In the genomic region with DNA sequence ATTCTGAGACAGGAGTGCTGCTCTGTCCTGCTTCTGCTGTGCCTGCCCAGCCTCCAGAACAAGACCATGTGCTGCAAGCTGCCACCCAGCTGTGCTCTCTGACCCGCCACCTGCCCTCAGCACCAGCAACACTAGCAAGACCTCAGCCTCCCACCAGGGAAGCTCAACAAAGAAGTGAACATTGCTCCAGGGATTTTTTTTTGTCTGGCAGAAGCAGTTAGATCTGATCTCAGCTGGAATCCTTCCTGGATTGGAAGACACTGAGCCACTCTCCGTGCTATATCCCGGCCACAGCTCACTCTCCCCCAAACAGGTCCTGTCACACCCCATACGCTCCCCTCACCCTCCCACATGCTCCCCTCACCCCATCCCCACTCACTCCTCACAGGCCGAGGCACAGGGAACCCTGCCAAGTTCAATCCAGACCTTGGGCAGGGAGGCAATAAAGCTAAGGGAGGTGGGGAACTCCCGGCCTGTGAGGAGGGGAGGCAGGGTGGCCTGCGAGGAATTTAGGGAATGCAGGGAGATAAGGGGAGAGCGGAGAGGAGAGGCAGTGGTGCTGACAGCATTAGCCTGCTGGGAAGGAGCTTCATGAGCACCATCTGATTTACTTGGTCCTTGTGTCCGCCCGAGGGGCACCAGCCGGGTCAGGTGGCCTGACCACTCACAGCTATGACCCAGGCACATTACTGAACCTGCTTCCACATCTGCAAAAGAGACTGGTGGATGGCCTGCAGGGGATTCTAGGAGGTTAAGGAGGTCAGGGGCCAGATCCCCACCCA, we compare ENCODE assay signal across 8 cellular contexts. TPM values are rescaled to one million over a fixed set of nuclear protein-coding genes. Genes with fewer than 3 reads are reported as not detected.
DNase-seq lines count a peak whose midpoint lies in the region; ATAC-seq and TF ChIP-seq lines count a peak whose summit lies in the region.

No MANE protein-coding gene starts in this region.

- no peaks in the 10 kb centered on the region for H3K36me3 ChIP-seq in MG63

- TF ChIP-seq CTCF in choroid plexus epithelial cell (conservative IDR thresholded peaks at IDR 0.05; ENCODE audit: low read depth, low read length) = no peak

- no peak for ATAC-seq in GM18517 (IDR thresholded peaks at IDR 0.05; ENCODE audit: unreplicated experiment)
- no peak for ATAC-seq in HG02885 (IDR thresholded peaks at IDR 0.05; ENCODE audit: poor library complexity, unreplicated experiment)
- ATAC-seq in HG02840 (IDR thresholded peaks at IDR 0.05; ENCODE audit: low FRiP score, unreplicated experiment) = no peak

- DNase-seq in ACHN (peak; percentile 90), MG63 (peak; percentile 81), choroid plexus epithelial cell (ENCODE audit: low read depth) (peak; percentile 79), medulla oblongata (ENCODE audit: extremely low spot score) (peak; percentile 28), HT-29 (ENCODE audit: low spot score) (no peak)

- H3K9me3 ChIP-seq in MG63 = no peaks in the 10 kb centered on the region

- no peak overlapping the region for H3K4me3 ChIP-seq in MG63
- no peak overlapping the region for H3K4me3 ChIP-seq in choroid plexus epithelial cell (ENCODE audit: low read depth, low read length)

- no peaks in the 10 kb centered on the region for H3K27me3 ChIP-seq in MG63

- in situ Hi-C loops in ACHN (cut with HindIII; ENCODE audit: low pct_ligation_motif_present, low pct_unique_long_range_greater_than_20kb, low sequenced_read_pairs) = no loop called here

RNA-seq across cellular contexts. Expression of gene CCDC85C, which starts 29.7 kb away (rescaled TPM):
- total RNA-seq in MG63 (2014; rRNA removed; shearing (Covaris generic); ENCODE audit: low replicate concordance) = 19.9 and 22.2 TPM in 2 replicates
- total RNA-seq in HT-29 (2014; rRNA removed; shearing (Covaris generic)) = 23.8 and 30.7 TPM in 2 replicates
